Comparison of ENCODE assay signal across 8 cellular contexts in genomic region chr3:156676467-156677119, GRCh38. TPM values are rescaled to one million over a fixed set of nuclear protein-coding genes. Genes with fewer than 3 reads are reported as not detected.
DNase-seq lines count a peak whose midpoint lies in the region; ATAC-seq and TF ChIP-seq lines count a peak whose summit lies in the region.

No MANE protein-coding gene starts in this region.

- H3K9me3 ChIP-seq in OCI-LY1 (ENCODE audit: low read length) (no peaks in the 10 kb centered on the region), endocrine pancreas (ENCODE audit: control insufficient read depth, low read length) (no peaks in the 10 kb centered on the region)

- H3K4me3 ChIP-seq in GM12865 (ENCODE audit: low read depth, low read length) (peak overlapping the region; percentile 95), OCI-LY1 (ENCODE audit: low read depth, low read length, poor library complexity, severe bottlenecking) (peak overlapping the region; percentile 85), endocrine pancreas (ENCODE audit: control insufficient read depth, insufficient read depth, low read length) (peak overlapping the region; percentile 95)

- peak overlapping the region; percentile 79 for H3K27ac ChIP-seq in OCI-LY1 (ENCODE audit: low read depth, low read length, poor library complexity, severe bottlenecking)

- H3K27me3 Mint-ChIP-seq in progenitor cell of endocrine pancreas, result no peaks in the 10 kb centered on the region

- DNase-seq in GM12865 (ENCODE audit: low read depth) (no peak), progenitor cell of endocrine pancreas (ENCODE audit: low spot score, unreplicated experiment) (no peak)

- ATAC-seq in HG02870 (IDR thresholded peaks at IDR 0.05; ENCODE audit: unreplicated experiment) (no peak), GM21447 (IDR thresholded peaks at IDR 0.05; ENCODE audit: unreplicated experiment) (no peak), HG03280 (IDR thresholded peaks at IDR 0.05; ENCODE audit: unreplicated experiment) (no peak), GM18498 (IDR thresholded peaks at IDR 0.05; ENCODE audit: unreplicated experiment) (no peak)

- H3K36me3 ChIP-seq in OCI-LY1 (ENCODE audit: insufficient read depth, low read length) (peaks cover 42% of the 10 kb centered on the region), endocrine pancreas (ENCODE audit: control insufficient read depth, insufficient read depth, low read length) (peaks cover 5% of the 10 kb centered on the region)

- H3K9me3 Mint-ChIP-seq in progenitor cell of endocrine pancreas (ENCODE audit: low read depth), result no peaks in the 10 kb centered on the region

- H3K27me3 ChIP-seq in OCI-LY1 (ENCODE audit: insufficient read depth, low read length) (no peaks in the 10 kb centered on the region), endocrine pancreas (ENCODE audit: control insufficient read depth, insufficient read depth, low read length) (no peaks in the 10 kb centered on the region)

- H3K79me2 ChIP-seq in OCI-LY1 (ENCODE audit: insufficient read depth, low read length), result peaks cover 66% of the 10 kb centered on the region

- peaks cover 63% of the 10 kb centered on the region for H3K4me1 ChIP-seq in OCI-LY1 (ENCODE audit: insufficient read depth, low read length, severe bottlenecking)
- H3K4me1 ChIP-seq in endocrine pancreas (ENCODE audit: control insufficient read depth, insufficient read depth, low read length), result peaks cover 41% of the 10 kb centered on the region

- peaks cover 3% of the 10 kb centered on the region; the same call in 1 of the 2 replicates for H4K20me1 ChIP-seq in OCI-LY1 (ENCODE audit: insufficient read depth, low read length)

- H3K4me3 Mint-ChIP-seq in progenitor cell of endocrine pancreas (ENCODE audit: low read depth), result peak overlapping the region; percentile 94

- no peaks in the 10 kb centered on the region for H3K9me2 ChIP-seq in OCI-LY1 (ENCODE audit: low read depth, low read length)

- peak overlapping the region; percentile 96 for H3K27ac Mint-ChIP-seq in progenitor cell of endocrine pancreas

- TF ChIP-seq CTCF in GM12865 (IDR thresholded peaks at IDR 0.05; ENCODE audit: insufficient read depth, low read depth, low read length, missing control alignments) (no peak), OCI-LY1 (IDR thresholded peaks at IDR 0.05; ENCODE audit: low read length) (no peak), progenitor cell of endocrine pancreas (IDR thresholded peaks at IDR 0.05; ENCODE audit: unreplicated experiment) (no peak)

- H3K9ac ChIP-seq in OCI-LY1 (ENCODE audit: low read length), result peak overlapping the region; percentile 72
- H3K9ac ChIP-seq in endocrine pancreas (ENCODE audit: control insufficient read depth, insufficient read depth, low read length), result no peak overlapping the region

- H3F3A ChIP-seq in OCI-LY1 (ENCODE audit: insufficient read depth, low read length), result peaks cover 8% of the 10 kb centered on the region; the same call in 1 of the 2 replicates

- H3K4me1 Mint-ChIP-seq in progenitor cell of endocrine pancreas (ENCODE audit: low read depth), result peaks cover 45% of the 10 kb centered on the region

- peak overlapping the region; percentile 85 for H3K4me2 ChIP-seq in OCI-LY1 (ENCODE audit: low read length)

- peaks cover 19% of the 10 kb centered on the region for H3K36me3 Mint-ChIP-seq in progenitor cell of endocrine pancreas (ENCODE audit: insufficient read depth)

- no peak overlapping the region for H2AFZ ChIP-seq in OCI-LY1 (ENCODE audit: low read length)

RNA-seq across cellular contexts. Expression of gene TIPARP, which starts 2.2 kb away (rescaled TPM):
- total RNA-seq in progenitor cell of endocrine pancreas, result 32.1 and 38.6 TPM in 2 replicates
